8 cellular contexts compared by ENCODE assay signal in the genomic region with DNA sequence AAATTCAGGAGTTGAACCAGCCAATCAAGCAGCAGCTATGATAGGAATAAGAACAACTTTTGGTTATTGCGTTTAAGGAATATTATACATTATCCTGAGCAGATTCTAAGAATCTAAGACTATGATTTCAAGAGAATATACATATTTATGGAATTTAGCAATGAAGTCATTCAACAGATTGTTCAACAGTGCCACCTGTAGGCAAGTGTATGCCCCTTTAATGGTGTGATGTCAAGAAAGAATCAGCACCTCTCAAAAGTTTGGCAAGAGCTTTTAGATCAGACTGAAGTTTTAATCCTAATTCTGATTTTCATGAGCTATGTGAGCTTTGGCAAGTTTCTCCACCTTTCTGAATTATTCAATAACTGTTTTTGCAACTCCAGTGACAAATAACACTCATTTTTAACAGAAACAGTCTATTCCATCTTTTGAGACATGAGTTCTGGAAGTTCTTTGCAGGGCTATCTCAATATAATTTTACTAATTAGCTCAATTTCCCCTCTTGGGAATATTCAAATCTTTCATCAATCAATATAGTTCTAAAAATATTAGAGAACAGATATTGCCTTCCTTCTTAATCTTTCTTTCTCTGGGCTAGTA.
DNase-seq lines count a peak whose midpoint lies in the region; ATAC-seq and TF ChIP-seq lines count a peak whose summit lies in the region.

No MANE protein-coding gene starts in this region.

- 24% methylated on average over 1 of the region's 1 CpG for WGBS in prostate gland

- no peak overlapping the region for H3K9ac ChIP-seq in colonic mucosa (ENCODE audit: low read depth in 2 of 2, low read length in 2 of 2)

- intact Hi-C loops in dorsolateral prefrontal cortex (cut with DNase I), result no loop called here
- intact Hi-C loops in prostate gland (cut with DNase I), result no loop called here
- intact Hi-C loops in colonic mucosa (cut with DNase I), result no loop called here

- H3K27ac ChIP-seq in dorsolateral prefrontal cortex (no peak overlapping the region), prostate gland (no peak overlapping the region), coronary artery (no peak overlapping the region), colonic mucosa (no peak overlapping the region)

- H3K9me3 ChIP-seq in prostate gland, result no peaks in the 10 kb centered on the region
- H3K9me3 ChIP-seq in colonic mucosa, result no peaks in the 10 kb centered on the region

- no peak overlapping the region for H3K4me3 ChIP-seq in dorsolateral prefrontal cortex
- no peak overlapping the region for H3K4me3 ChIP-seq in prostate gland
- no peak overlapping the region for H3K4me3 ChIP-seq in coronary artery
- no peak overlapping the region for H3K4me3 ChIP-seq in colonic mucosa

- H3K4me1 ChIP-seq in prostate gland (replicated peaks) (no peaks in the 10 kb centered on the region), colonic mucosa (no peaks in the 10 kb centered on the region)

- no peak for TF ChIP-seq POLR2A in prostate gland (IDR thresholded peaks at IDR 0.05)

- DNase-seq in DMS153 treated with DMSO at 0.1 percent for 48 hours (lab: John Stamatoyannopoulos, UW; ENCODE audit: unreplicated experiment) (peak; percentile 0), DMS153 (lab: John Stamatoyannopoulos, UW) (no peak), NCI-H1694 treated with DMSO at 0.1 percent for 48 hours (lab: John Stamatoyannopoulos, UW) (peak; percentile 57), dorsolateral prefrontal cortex (no peak), prostate gland (ENCODE audit: low spot score) (no peak), coronary artery (ENCODE audit: low spot score) (no peak), colonic mucosa (no peak)

- peak in 46 of 56 donors; percentile 14 to 59 (median 36) for TF ChIP-seq CTCF in dorsolateral prefrontal cortex (IDR thresholded peaks at IDR 0.05 in 54 of 56, conservative IDR thresholded peaks at IDR 0.05 in 2 of 56; ENCODE audit: low read depth in 1 of 56, partially characterized antibody in 56 of 56)
- TF ChIP-seq CTCF in prostate gland (IDR thresholded peaks at IDR 0.05), result peak in 3 of 4 experiments; percentile 29 to 33 (median 31)
- TF ChIP-seq CTCF in coronary artery (IDR thresholded peaks at IDR 0.05), result no peak
- no peak for TF ChIP-seq CTCF in colonic mucosa (IDR thresholded peaks at IDR 0.05)

- H3K36me3 ChIP-seq in prostate gland, result no peaks in the 10 kb centered on the region
- no peaks in the 10 kb centered on the region for H3K36me3 ChIP-seq in colonic mucosa

- no peak for ATAC-seq in GM21825 (IDR thresholded peaks at IDR 0.05; ENCODE audit: unreplicated experiment)

- H3K27me3 ChIP-seq in dorsolateral prefrontal cortex, result peaks cover 0 to 5% (median 0%) of the 10 kb centered on the region in 45 donors
- H3K27me3 ChIP-seq in prostate gland (replicated peaks; ENCODE audit: insufficient read depth), result no peaks in the 10 kb centered on the region
- no peaks in the 10 kb centered on the region for H3K27me3 ChIP-seq in colonic mucosa

Comparison
In these comparisons a context has a peak if more than half of its experiments do, and no peak if none do; other contexts are left out.
1. DNase-seq: peak in DMS153 treated with DMSO at 0.1 percent for 48 hours (single experiment) and NCI-H1694 treated with DMSO at 0.1 percent for 48 hours (single experiment); none in DMS153 (single experiment), dorsolateral prefrontal cortex (0 of 10), prostate gland (single experiment), coronary artery (single experiment) and colonic mucosa (single experiment).
2. CTCF ChIP-seq: peak in dorsolateral prefrontal cortex (46 of 56) and prostate gland (3 of 4); none in coronary artery (single experiment) and colonic mucosa (single experiment).